13 cellular contexts compared by ENCODE assay signal in the genomic region with DNA sequence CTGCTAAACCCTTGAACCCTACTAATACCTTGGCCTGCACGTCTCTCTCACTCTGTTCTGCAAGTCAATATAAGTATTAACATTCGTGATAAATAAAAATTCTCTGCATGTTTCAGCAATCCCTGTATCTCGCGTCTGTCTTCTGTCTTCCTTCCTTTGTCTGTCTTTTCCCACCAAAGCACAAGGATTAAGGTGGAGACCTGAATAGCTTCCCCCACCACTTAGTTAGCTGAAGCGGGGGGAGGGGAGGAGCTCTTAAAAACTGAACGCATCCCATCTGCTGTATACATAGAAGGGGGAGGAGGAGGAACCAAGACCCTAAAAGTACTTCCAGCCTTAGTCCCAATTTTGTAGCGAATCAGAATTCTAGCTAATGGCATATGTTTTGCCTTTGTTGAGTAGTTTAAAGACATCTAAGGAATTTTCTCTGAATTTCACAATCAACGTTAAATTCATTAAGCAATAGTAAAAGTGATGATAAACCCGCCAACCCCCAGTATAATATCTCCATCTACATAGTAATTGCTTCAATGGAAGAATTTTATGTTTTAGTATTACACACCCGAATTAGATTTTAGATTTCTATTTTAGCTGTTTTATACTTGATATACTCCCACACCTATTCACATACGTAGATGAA. TPM values are rescaled to one million over a fixed set of nuclear protein-coding genes. Genes with fewer than 3 reads are reported as not detected.
DNase-seq lines count a peak whose midpoint lies in the region; ATAC-seq and TF ChIP-seq lines count a peak whose summit lies in the region.
"Had no signal": no experiment of that assay in that cellular context is flagged by ENCODE, and none has a peak within 500 bp of the region (broad histone marks: within the 10 kb centered on the region; RNA-seq: fewer than 3 reads in every experiment).

No MANE protein-coding gene starts in this region.

- peak overlapping the region; percentile 18 for H3K4me2 ChIP-seq in H9 (ENCODE audit: insufficient read depth, insufficient read length, low read length)

- ATAC-seq in activated naive CD8-positive, alpha-beta T cell treated with anti-CD3 and anti-CD28 coated beads, Interleukin-2, amount 50 U/mL, for 24 hours: no peak
- ATAC-seq in naive B cell (ENCODE audit: low read depth in 2 of 2) (no peak), GM18511 (IDR thresholded peaks at IDR 0.05; ENCODE audit: unreplicated experiment) (no peak), GM18867 (IDR thresholded peaks at IDR 0.05; ENCODE audit: unreplicated experiment) (no peak)
- ATAC-seq: upper lobe of right lung had no signal

- no peaks in the 10 kb centered on the region for H3K79me1 ChIP-seq in H9 (ENCODE audit: insufficient read depth, low read depth, low read length, poor library complexity, severe bottlenecking)

- peak overlapping the region in 4 of 7 donors; percentile 23 to 78 (median 61) for H3K27ac Mint-ChIP-seq in CD4-positive, alpha-beta memory T cell
- H3K27ac Mint-ChIP-seq in H9 (peak overlapping the region in 2 of 3 experiments; percentile 3 to 74; a peak in 3 of 7 replicates), naive B cell (peak overlapping the region in 4 of 6 donors; percentile 30 to 86 (median 48))
- H3K27ac Mint-ChIP-seq in activated naive CD8-positive, alpha-beta T cell treated with anti-CD3 and anti-CD28 coated beads, Interleukin-2, amount 50 U/mL, for 24 hours: peak overlapping the region; percentile 74

- no peak overlapping the region for H3K18ac ChIP-seq in H9 (ENCODE audit: insufficient read length, low read depth, low read length)

- H4K20me1 ChIP-seq in H9 (ENCODE audit: control insufficient read depth, insufficient read depth, insufficient read length): peaks cover 2% of the 10 kb centered on the region

- no peak overlapping the region for H3K4ac ChIP-seq in H9 (ENCODE audit: low read depth, low read length)

- H4K91ac ChIP-seq in H9 (ENCODE audit: insufficient read length, low read depth, low read length): no peak overlapping the region

- no CpG with 5 or more reads among the region's 11 CpGs for WGBS in H9 (ENCODE audit: extremely low coverage, insufficient read length, low lambda C conversion rate)

- H3K14ac ChIP-seq in H9 (ENCODE audit: insufficient read depth, low read length): no peak overlapping the region

- no peak overlapping the region for H3K23ac ChIP-seq in H9 (ENCODE audit: insufficient read length, low read depth, low read length)

- peaks cover 33 to 86% of the 10 kb centered on the region in 2 donors for H3K36me3 Mint-ChIP-seq in CD4-positive, alpha-beta memory T cell
- H3K36me3 Mint-ChIP-seq in H9 (ENCODE audit: insufficient read depth in 1 of 3, low read depth in 3 of 3) (peaks cover 28 to 78% (median 51%) of the 10 kb centered on the region in 3 experiments; a peak in 6 of 7 replicates), naive B cell (peaks cover 8 to 16% of the 10 kb centered on the region in 2 donors)
- peaks cover 67% of the 10 kb centered on the region for H3K36me3 Mint-ChIP-seq in activated naive CD8-positive, alpha-beta T cell treated with anti-CD3 and anti-CD28 coated beads, Interleukin-2, amount 50 U/mL, for 24 hours (ENCODE audit: low read depth)

- H3K79me2 ChIP-seq in H9 (ENCODE audit: insufficient read depth, low read length): peaks cover 28% of the 10 kb centered on the region; the same call in 1 of the 2 replicates

- DNase-seq in CD4-positive, alpha-beta memory T cell: no peak
- DNase-seq in H9: no peak
- DNase-seq in activated naive CD8-positive, alpha-beta T cell treated with anti-CD3 and anti-CD28 coated beads, Interleukin-2, amount 50 U/mL, for 24 hours: no peak
- no peak for DNase-seq in naive B cell
- DNase-seq in SIG-M5 (lab: John Stamatoyannopoulos, UW): no peak
- DNase-seq in hepatic stellate cell (ENCODE audit: low spot score): no peak
- DNase-seq: activated naive CD4-positive, alpha-beta T cell treated with anti-CD3 and anti-CD28 coated beads, Interleukin-2, amount 50 U/mL, for 16 hours; MG63; NCI-H2081; upper lobe of right lung had no signal

- intact Hi-C loops in CD4-positive, alpha-beta memory T cell (cut with micrococcal nuclease): no loop called here

- peaks cover 38 to 79% (median 59%) of the 10 kb centered on the region in 4 donors for H3K4me1 Mint-ChIP-seq in CD4-positive, alpha-beta memory T cell
- H3K4me1 Mint-ChIP-seq in H9 (peaks cover 65 to 68% of the 10 kb centered on the region in 2 experiments), naive B cell (peaks cover 56 to 76% (median 69%) of the 10 kb centered on the region in 3 donors)
- H3K4me1 Mint-ChIP-seq in activated naive CD8-positive, alpha-beta T cell treated with anti-CD3 and anti-CD28 coated beads, Interleukin-2, amount 50 U/mL, for 24 hours: peaks cover 75% of the 10 kb centered on the region

- H3K9me3 ChIP-seq in CD4-positive, alpha-beta memory T cell (ENCODE audit: control insufficient read depth in 1 of 2, low read length in 2 of 2): no peaks in the 10 kb centered on the region
- no peaks in the 10 kb centered on the region for H3K9me3 ChIP-seq in H9 (ENCODE audit: control insufficient read depth, low read depth, low read length)
- H3K9me3 ChIP-seq: MG63, upper lobe of right lung had no signal

- H3K56ac ChIP-seq in H9 (ENCODE audit: insufficient read length, low read depth, low read length): no peak overlapping the region

- H3K23me2 ChIP-seq in H9 (ENCODE audit: insufficient read length, low read depth, low read length, poor library complexity, severe bottlenecking): no peaks in the 10 kb centered on the region

- H2BK5ac ChIP-seq in H9 (ENCODE audit: insufficient read length, low read length): no peak overlapping the region

- no peaks in the 10 kb centered on the region for H3K9me3 Mint-ChIP-seq in CD4-positive, alpha-beta memory T cell
- H3K9me3 Mint-ChIP-seq in H9 (no peaks in the 10 kb centered on the region), naive B cell (no peaks in the 10 kb centered on the region)
- no peaks in the 10 kb centered on the region for H3K9me3 Mint-ChIP-seq in activated naive CD8-positive, alpha-beta T cell treated with anti-CD3 and anti-CD28 coated beads, Interleukin-2, amount 50 U/mL, for 24 hours

- peaks cover 32% of the 10 kb centered on the region for H3K36me3 ChIP-seq in CD4-positive, alpha-beta memory T cell (ENCODE audit: insufficient read depth, low read length)

- no peak overlapping the region for H2BK120ac ChIP-seq in H9 (ENCODE audit: low read depth, low read length, poor library complexity, severe bottlenecking)

- no peak overlapping the region for H2AFZ ChIP-seq in H9 (ENCODE audit: low read length)

- H3K27me3 ChIP-seq in CD4-positive, alpha-beta memory T cell (ENCODE audit: insufficient read depth, low read length): no peaks in the 10 kb centered on the region
- no peaks in the 10 kb centered on the region for H3K27me3 ChIP-seq in H9 (ENCODE audit: insufficient read depth, low read length)
- H3K27me3 ChIP-seq: MG63, upper lobe of right lung had no signal

- H3K9ac ChIP-seq in H9 (ENCODE audit: extremely low read depth, insufficient read length, low read length): no peak overlapping the region

- H3K27me3 Mint-ChIP-seq in CD4-positive, alpha-beta memory T cell: no peaks in the 10 kb centered on the region
- H3K27me3 Mint-ChIP-seq in H9 (ENCODE audit: low read depth): no peaks in the 10 kb centered on the region
- H3K27me3 Mint-ChIP-seq in activated naive CD8-positive, alpha-beta T cell treated with anti-CD3 and anti-CD28 coated beads, Interleukin-2, amount 50 U/mL, for 24 hours: no peaks in the 10 kb centered on the region
- H3K27me3 Mint-ChIP-seq in naive B cell: no peaks in the 10 kb centered on the region

- no peak overlapping the region for H4K8ac ChIP-seq in H9 (replicated peaks; ENCODE audit: insufficient read length, low read depth, low read length)

- no peak overlapping the region for H2BK15ac ChIP-seq in H9 (ENCODE audit: low read depth, low read length)

- H3K4me3 ChIP-seq in CD4-positive, alpha-beta memory T cell (ENCODE audit: low read length in 2 of 2): no peak overlapping the region
- H3K4me3 ChIP-seq: MG63, upper lobe of right lung had no signal

- H4K5ac ChIP-seq in H9 (ENCODE audit: insufficient read length, low read depth, low read length): no peak overlapping the region

- no peak overlapping the region for H2BK12ac ChIP-seq in H9 (ENCODE audit: insufficient read length, low read depth, low read length)

- no peak overlapping the region for H3K27ac ChIP-seq in CD4-positive, alpha-beta memory T cell (ENCODE audit: low read depth, low read length)
- no peak overlapping the region for H3K27ac ChIP-seq in H9 (ENCODE audit: insufficient read length, low read depth, low read length)
- H3K27ac ChIP-seq: upper lobe of right lung had no signal

- no peak for TF ChIP-seq CTCF in H9 (conservative IDR thresholded peaks at IDR 0.05)

- H3K4me3 Mint-ChIP-seq in CD4-positive, alpha-beta memory T cell: peak overlapping the region in 1 of 8 donors; percentile 23
- H3K4me3 Mint-ChIP-seq in H9 (peak overlapping the region in 1 of 2 experiments; percentile 1; a peak in 2 of 5 replicates), naive B cell (no peak overlapping the region)
- no peak overlapping the region for H3K4me3 Mint-ChIP-seq in activated naive CD8-positive, alpha-beta T cell treated with anti-CD3 and anti-CD28 coated beads, Interleukin-2, amount 50 U/mL, for 24 hours

- no peak overlapping the region for H2BK20ac ChIP-seq in H9 (ENCODE audit: low read depth, low read length, poor library complexity, severe bottlenecking)

- H3T11ph ChIP-seq in H9 (ENCODE audit: low read length): no peak overlapping the region

- CTCF ChIA-PET in CD4-positive, alpha-beta memory T cell (lab: Charles Lee; ENCODE audit: partially characterized antibody): interaction anchor here (1.2 kb wide), 1 partner anchor 30 kb away, joined by 3 read pairs; no protein-coding TSS in a partner anchor

- peaks cover 24% of the 10 kb centered on the region for H3K4me1 ChIP-seq in CD4-positive, alpha-beta memory T cell (ENCODE audit: insufficient read depth, low read length)
- H3K4me1 ChIP-seq in H9 (ENCODE audit: insufficient read depth, low read length): peaks cover 13% of the 10 kb centered on the region

- no peak overlapping the region for H2AK5ac ChIP-seq in H9 (ENCODE audit: insufficient read length, low read length)

- POLR2A ChIA-PET in CD4-positive, alpha-beta memory T cell (lab: Charles Lee; ENCODE audit: partially characterized antibody): interaction anchor here (1.1 to 1.4 kb wide), 3 partner anchors 10 to 131 kb away, joined by 3 to 5 read pairs (median 5); a partner anchor contains a TSS

RNA-seq across cellular contexts. Expression of a gene that starts 47.9 kb away (rescaled TPM):
- total RNA-seq in CD4-positive, alpha-beta memory T cell: 100 to 1,000 TPM; 641 to 645 TPM
- 100 to 1,000 TPM in 1 of 2 donors, 10 to 100 TPM in 1; 70.1 to 184 TPM for polyA plus RNA-seq in CD4-positive, alpha-beta memory T cell
- total RNA-seq in H9 (2021): 918 and 920 TPM in 2 replicates
- polyA plus RNA-seq in naive B cell (ENCODE audit: low read depth in 6 of 6): 100 to 1,000 TPM; 133 to 298 (median 194) TPM

RNA-seq across cellular contexts. Expression of a gene that starts 49.7 kb away (rescaled TPM):
- 1 to 10 TPM in 1 of 2 experiments, under 1 TPM in 1; 0.94 to 1.1 TPM for total RNA-seq in CD4-positive, alpha-beta memory T cell
- polyA plus RNA-seq in CD4-positive, alpha-beta memory T cell: not detected
- 8.6 and 11.3 TPM in 2 replicates for total RNA-seq in H9 (2021)
- polyA plus RNA-seq in naive B cell (ENCODE audit: low read depth in 6 of 6): under 1 TPM in 1 of 6 donors, not detected in 5; 0.35 TPM
- total RNA-seq: glomerular endothelial cell had no signal
